Comparison of ENCODE assay signal across 30 cellular contexts in the genomic region with DNA sequence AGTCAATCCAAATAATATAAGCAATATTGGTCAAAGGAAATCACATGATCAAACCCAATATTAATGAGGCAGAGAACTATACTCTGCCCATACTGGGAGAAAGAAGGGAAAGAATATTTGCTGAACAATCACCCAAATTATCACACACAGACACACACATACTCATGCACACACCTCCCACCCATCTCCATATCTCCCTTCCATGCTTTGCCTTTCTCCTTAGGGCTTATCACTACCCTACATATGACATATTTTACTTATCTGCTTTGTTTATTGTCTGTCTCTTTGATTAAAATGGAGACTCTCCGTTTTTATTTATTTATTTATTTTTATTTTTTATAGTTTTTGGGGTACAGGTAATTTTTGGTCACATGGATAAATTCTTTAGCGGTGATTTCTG.
A peak's percentile ranks its signal among the peaks of the same experiment; 100 is the strongest.
DNase-seq lines count a peak whose midpoint lies in the region; ATAC-seq, FAIRE-seq and TF ChIP-seq lines count a peak whose summit lies in the region.
"Had no signal": no experiment of that assay in that cellular context is flagged by ENCODE, and none has a peak within 500 bp of the region (broad histone marks: within the 10 kb centered on the region; RNA-seq: fewer than 3 reads in every experiment).

No MANE protein-coding gene starts in this region.

- no peak overlapping the region for H2AFZ ChIP-seq in K562 (ENCODE audit: low read depth, low read length)

- no peak overlapping the region for H3K9ac ChIP-seq in K562 (ENCODE audit: insufficient read depth in 1 of 2, low read depth in 2 of 2, low read length in 2 of 2)
- H3K9ac ChIP-seq: BLaER1; BLaER1 treated with 17β-estradiol and CSF1 and Interleukin-3, amounts not matched to agents 10 nM and 100 nM had no signal

- TF ChIP-seq CTCF in A549 (IDR thresholded peaks at IDR 0.05), result no peak
- no peak for TF ChIP-seq CTCF in K562 (IDR thresholded peaks at IDR 0.05 in 2 of 3, conservative IDR thresholded peaks at IDR 0.05 in 1 of 3; ENCODE audit: insufficient read depth in 2 of 3, low read depth in 1 of 3, low read length in 3 of 3)

- TF ChIP-seq EP300 in A549 (IDR thresholded peaks at IDR 0.05), result no peak
- no peak for TF ChIP-seq EP300 in K562 (IDR thresholded peaks at IDR 0.05; ENCODE audit: low read length)

- H3K4me2 ChIP-seq in A549 (no peak overlapping the region), K562 (ENCODE audit: insufficient read depth, low read length) (no peak overlapping the region)
- H3K4me2 ChIP-seq: BLaER1; BLaER1 treated with 17β-estradiol and CSF1 and Interleukin-3, amounts not matched to agents 10 nM and 100 nM had no signal

- in situ Hi-C loops in K562 (cut with MboI), result no loop called here

- CTCF ChIA-PET in A549 (lab: Yijun Ruan, JAX) (no interaction called here), K562 (lab: Yijun Ruan, JAX; ENCODE audit: low intra/inter-chr PET ratio) (no interaction called here)

- no peak for ATAC-seq in A549
- no peak for ATAC-seq in K562
- ATAC-seq in HG02970 (IDR thresholded peaks at IDR 0.05; ENCODE audit: low FRiP score, unreplicated experiment), result no peak
- ATAC-seq: CD8-positive, alpha-beta T cell had no signal

- H3K36me3 ChIP-seq in K562 (ENCODE audit: control insufficient read depth, insufficient read depth, low read length), result no peaks in the 10 kb centered on the region
- H3K36me3 ChIP-seq: BE2C; BLaER1; BLaER1 treated with 17β-estradiol and CSF1 and Interleukin-3, amounts not matched to agents 10 nM and 100 nM had no signal

- no peaks in the 10 kb centered on the region for H3K27me3 ChIP-seq in K562 (ENCODE audit: control insufficient read depth in 2 of 2, insufficient read depth in 2 of 2, low read length in 2 of 2)
- H3K27me3 ChIP-seq: BE2C had no signal

- intact Hi-C loops in K562 (cut with micrococcal nuclease), result no loop called here

- no peaks in the 10 kb centered on the region for H3K4me1 ChIP-seq in A549
- no peaks in the 10 kb centered on the region for H3K4me1 ChIP-seq in K562 (replicated peaks in 1 of 2; ENCODE audit: control insufficient read depth in 2 of 2, insufficient read depth in 2 of 2, low read length in 2 of 2)
- H3K4me1 ChIP-seq: BE2C, BLaER1, Caco-2 had no signal

- no peaks in the 10 kb centered on the region for H4K20me1 ChIP-seq in K562 (replicated peaks; ENCODE audit: control insufficient read depth, insufficient read depth, low read length)
- H4K20me1 ChIP-seq: BLaER1; BLaER1 treated with 17β-estradiol and CSF1 and Interleukin-3, amounts not matched to agents 10 nM and 100 nM had no signal

- POLR2A ChIA-PET in A549 (lab: Yijun Ruan, JAX) (no interaction called here), K562 (lab: Yijun Ruan, JAX) (no interaction called here)

- no TSS peak for BruUV-seq in K562 (replicated peaks; lab: Mats Ljungman, UMichigan)

- H3K9me3 ChIP-seq in A549 (no peaks in the 10 kb centered on the region), K562 (replicated peaks; ENCODE audit: control insufficient read depth, insufficient read depth, low read depth, low read length) (no peaks in the 10 kb centered on the region)
- H3K9me3 ChIP-seq: BE2C, Caco-2 had no signal

- no peaks in the 10 kb centered on the region for H3K79me2 ChIP-seq in K562 (ENCODE audit: control insufficient read depth, insufficient read depth, low read length)

- FAIRE-seq in A549 (lab: Jason Lieb, UNC) (peak; percentile 65), K562 (lab: Jason Lieb, UNC) (no peak), RCC 7860 (lab: Jason Lieb, UNC) (no peak)
- FAIRE-seq: D721Med had no signal

- no peak overlapping the region for H3K4me3 ChIP-seq in A549
- H3K4me3 ChIP-seq in K562, result no peak overlapping the region
- H3K4me3 ChIP-seq: BLaER1; BLaER1 treated with 17β-estradiol and CSF1 and Interleukin-3, amounts not matched to agents 10 nM and 100 nM had no signal

- no peaks in the 10 kb centered on the region for H3K9me1 ChIP-seq in K562 (ENCODE audit: control insufficient read depth, insufficient read depth, low read length)

- DNase-seq in A549 (ENCODE audit: low read depth in 1 of 2, low spot score in 1 of 2) (no peak), K562 (ENCODE audit: extremely low read depth in 1 of 4, low spot score in 3 of 4) (no peak), erythroblast (lab: John Stamatoyannopoulos, UW) (peak; percentile 17 to 65), UCSD-AML1 (lab: John Stamatoyannopoulos, UW; ENCODE audit: unreplicated experiment) (no peak), RCC 7860 (ENCODE audit: low spot score) (no peak)
- DNase-seq: 8988T; ACHN; AML-193; BE2C; C1 segment of cervical spinal cord; Caco-2; Calu3; CD4-positive, alpha-beta memory T cell; CD4-positive, alpha-beta T cell; CD4-positive, CD25-positive, alpha-beta regulatory T cell; CD8-positive, alpha-beta memory T cell; CD8-positive, alpha-beta T cell; COR-L47; DMS 273 treated with DMSO at 0.1 percent for 48 hours; DMS153; DMS79; DMS79 treated with DMSO at 0.1 percent for 48 hours; DND-41; EL had no signal

- no peak for TF ChIP-seq POLR2A in A549 (IDR thresholded peaks at IDR 0.05; ENCODE audit: low read length)
- TF ChIP-seq POLR2A in K562 (conservative IDR thresholded peaks at IDR 0.05), result no peak
- no peak for TF ChIP-seq POLR2A in erythroblast (IDR thresholded peaks at IDR 0.05; ENCODE audit: low read length)

- H3K27ac ChIP-seq in A549 (no peak overlapping the region), K562 (ENCODE audit: extremely low read depth, low read depth, low read length) (no peak overlapping the region)
- H3K27ac ChIP-seq: 22Rv1; BLaER1; BLaER1 treated with 17β-estradiol and CSF1 and Interleukin-3, amounts not matched to agents 10 nM and 100 nM; C4-2B had no signal

- WGBS in A549 (ENCODE audit: missing lambda C conversion rate), result 45% methylated on average over 2 of the region's 2 CpGs
- WGBS in K562 (ENCODE audit: insufficient coverage, low coverage, missing lambda C conversion rate), result 5% methylated on average over 2 of the region's 2 CpGs

- TF ChIP-seq RAD21 in A549 (conservative IDR thresholded peaks at IDR 0.05 in 1 of 2, IDR thresholded peaks at IDR 0.05 in 1 of 2) (no peak), K562 (CRISPR knock-in tag; conservative IDR thresholded peaks at IDR 0.05 in 1 of 2, IDR thresholded peaks at IDR 0.05 in 1 of 2) (no peak)

TF ChIP-seq in A549, 52 proteins besides CTCF, POLR2A, EP300 and RAD21 (continues in another document):
- TF ChIP-seq NR3C1 (IDR thresholded peaks at IDR 0.05), result no peak
- TF ChIP-seq ZFP36 (IDR thresholded peaks at IDR 0.05; ENCODE audit: borderline replicate concordance, partially characterized antibody), result no peak
- TF ChIP-seq SREBF2 (IDR thresholded peaks at IDR 0.05), result no peak
- TF ChIP-seq, protein P1, sequence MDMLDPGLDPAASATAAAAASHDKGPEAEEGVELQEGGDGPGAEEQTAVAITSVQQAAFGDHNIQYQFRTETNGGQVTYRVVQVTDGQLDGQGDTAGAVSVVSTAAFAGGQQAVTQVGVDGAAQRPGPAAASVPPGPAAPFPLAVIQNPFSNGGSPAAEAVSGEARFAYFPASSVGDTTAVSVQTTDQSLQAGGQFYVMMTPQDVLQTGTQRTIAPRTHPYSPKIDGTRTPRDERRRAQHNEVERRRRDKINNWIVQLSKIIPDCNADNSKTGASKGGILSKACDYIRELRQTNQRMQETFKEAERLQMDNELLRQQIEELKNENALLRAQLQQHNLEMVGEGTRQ (IDR thresholded peaks at IDR 0.05), result no peak
- no peak for TF ChIP-seq HOXB5 (CRISPR knock-in tag; IDR thresholded peaks at IDR 0.05)
- TF ChIP-seq FOSB (CRISPR knock-in tag; IDR thresholded peaks at IDR 0.05), result no peak

TF ChIP-seq in K562, 482 proteins besides CTCF, POLR2A, EP300 and RAD21 (continues in another document):
- TF ChIP-seq TEAD4 (IDR thresholded peaks at IDR 0.05; ENCODE audit: low read length) (no peak), TEAD4 (CRISPR knock-in tag; IDR thresholded peaks at IDR 0.05; ENCODE audit: borderline replicate concordance) (no peak), ZKSCAN8 (CRISPR knock-in tag; IDR thresholded peaks at IDR 0.05) (no peak), CUX1 (CRISPR knock-in tag; IDR thresholded peaks at IDR 0.05) (no peak), CBFA2T2 (conservative IDR thresholded peaks at IDR 0.05) (peak; percentile 40), TAL1 (IDR thresholded peaks at IDR 0.05) (peak; percentile 62)

Comparison
In these comparisons a context has a peak if more than half of its experiments do, and no peak if none do; other contexts are left out.
1. DNase-seq: peak in erythroblast (2 of 2); none in A549 (0 of 2), K562 (0 of 4), UCSD-AML1 (single experiment) and RCC 7860 (single experiment).